Comparison of ENCODE assay signal across 25 cellular contexts in the genomic region with DNA sequence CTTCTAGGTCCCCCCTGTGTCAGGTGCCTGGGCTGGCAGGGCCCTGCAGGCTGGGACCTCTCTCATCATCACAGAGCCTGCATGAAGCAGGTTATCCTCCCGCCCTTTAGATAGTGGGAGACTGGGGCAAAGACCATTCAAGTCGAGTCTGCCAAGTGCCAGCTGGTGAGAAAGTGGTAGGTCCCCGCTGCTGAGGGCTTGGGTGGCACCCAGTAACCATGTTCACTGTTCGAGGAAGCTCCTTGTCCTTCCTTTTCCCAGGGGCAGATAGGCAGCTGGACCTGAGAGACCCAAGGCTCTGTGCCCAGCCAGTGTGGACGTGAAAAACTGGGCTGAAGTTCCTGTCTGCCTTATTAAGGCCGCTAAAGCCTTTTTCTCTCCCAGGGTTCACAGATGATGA.
"Had no signal": no experiment of that assay in that cellular context is flagged by ENCODE, and none has a peak within 500 bp of the region (broad histone marks: within the 10 kb centered on the region; RNA-seq: fewer than 3 reads in every experiment).

No MANE protein-coding gene starts in this region.

- H3K36me3 ChIP-seq: colonic mucosa, esophagus squamous epithelium, gastrocnemius medialis, heart right ventricle, left lung, lower lobe of right lung had no signal

- H3K27ac ChIP-seq: colonic mucosa, epithelial cell of prostate, esophagus squamous epithelium, gastrocnemius medialis, heart right ventricle, left lung, lower lobe of right lung had no signal

- ATAC-seq: effector memory CD8-positive, alpha-beta T cell; esophagus mucosa; gastrocnemius medialis; heart right ventricle; left cardiac atrium; left lung; left ventricle myocardium superior; lower lobe of right lung; mucosa of descending colon had no signal

- FAIRE-seq: endometrium, islet of Langerhans, keratinocyte had no signal

- H3K4me1 ChIP-seq: colonic mucosa, esophagus squamous epithelium, gastrocnemius medialis, heart right ventricle, left lung, lower lobe of right lung had no signal

- H3K27me3 ChIP-seq: colonic mucosa, gastrocnemius medialis had no signal

- H3K9me3 ChIP-seq: colonic mucosa, esophagus squamous epithelium, gastrocnemius medialis, heart right ventricle, left lung, lower lobe of right lung, mucosa of descending colon had no signal

- H3K4me3 ChIP-seq: colonic mucosa, esophagus squamous epithelium, gastrocnemius medialis, heart right ventricle, left lung, lower lobe of right lung, mucosa of descending colon had no signal

- DNase-seq: colonic mucosa; cortex of kidney; effector CD8-positive, alpha-beta T cell; effector memory CD8-positive, alpha-beta T cell; endodermal cell; erythroblast; esophagus squamous epithelium; foreskin fibroblast; foreskin melanocyte; gastrocnemius medialis; glutamatergic neuron; head of caudate nucleus; heart right ventricle; hippocampal formation; left cardiac atrium; left lung; left ventricle myocardium superior; lower lobe of right lung; mesenchymal stem cell; mucosa of descending colon had no signal
